In the genomic region with DNA sequence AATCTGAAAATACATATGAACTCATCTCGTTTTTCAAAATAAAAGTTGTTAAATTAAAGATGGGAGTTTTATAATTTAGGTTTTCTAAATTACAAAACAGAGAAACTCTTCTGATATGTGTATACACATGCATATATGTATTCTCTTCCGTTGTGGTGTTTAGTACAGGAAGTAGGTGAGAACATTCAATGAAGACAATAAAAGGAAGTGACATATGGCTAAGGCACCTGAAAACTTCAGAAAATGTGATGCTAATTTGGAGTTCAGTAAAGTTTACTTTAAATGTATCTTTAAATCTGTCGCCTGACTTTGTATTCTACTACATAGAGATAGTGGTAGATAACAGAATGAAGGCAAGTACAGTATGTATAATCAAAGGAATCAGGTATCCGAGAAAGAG, we compare ENCODE assay signal across 18 cellular contexts.
"Had no signal": no experiment of that assay in that cellular context is flagged by ENCODE, and none has a peak within 500 bp of the region (broad histone marks: within the 10 kb centered on the region; RNA-seq: fewer than 3 reads in every experiment).

No MANE protein-coding gene starts in this region.

- H3K4me1 Mint-ChIP-seq: stimulated activated naive B cell treated with anti-CD40 and anti-IgM and Interleukin-4, amounts not matched to agents 10 μg/mL and 1 μg/mL and 100 μg/mL, for 72 hours had no signal

- DNase-seq: activated CD4-positive, alpha-beta T cell treated with anti-CD3 and anti-CD28 coated beads for 48 hours; activated CD8-positive, alpha-beta memory T cell treated with anti-CD3 and anti-CD28 coated beads for 24 hours; activated naive CD8-positive, alpha-beta T cell treated with anti-CD3 and anti-CD28 coated beads for 36 hours; anterior cingulate cortex; left colon; posterior cingulate gyrus; SIG-M5; stimulated activated CD4-positive, alpha-beta T cell treated with anti-CD3 and anti-CD28 coated beads, Interleukin-2, amount 100 ng/mL, for 48 hours; stimulated activated naive B cell treated with anti-CD40 and anti-IgM and Interleukin-4, amounts not matched to agents 10 μg/mL and 1 μg/mL and 100 μg/mL, for 72 hours had no signal

- H3K4me3 Mint-ChIP-seq: activated naive CD8-positive, alpha-beta T cell treated with anti-CD3 and anti-CD28 coated beads for 36 hours; stimulated activated naive B cell treated with anti-CD40 and anti-IgM and Interleukin-4, amounts not matched to agents 10 μg/mL and 1 μg/mL and 100 μg/mL, for 72 hours; T-helper 1 cell treated with Interleukin-12 subunit alpha and Interleukin-12 subunit beta and Interleukin-4 antibody, amounts not matched to agents 30 μg/mL and 1 μg/mL, for 36 hours; WTC11 had no signal

- H3K36me3 Mint-ChIP-seq: stimulated activated naive B cell treated with anti-CD40 and anti-IgM and Interleukin-4, amounts not matched to agents 10 μg/mL and 1 μg/mL and 100 μg/mL, for 72 hours; WTC11 had no signal

- H3K27me3 Mint-ChIP-seq: activated naive CD8-positive, alpha-beta T cell treated with anti-CD3 and anti-CD28 coated beads for 36 hours; stimulated activated naive B cell treated with anti-CD40 and anti-IgM and Interleukin-4, amounts not matched to agents 10 μg/mL and 1 μg/mL and 100 μg/mL, for 72 hours had no signal

- H3K27ac ChIP-seq: neutrophil, tibial nerve had no signal

- ATAC-seq: esophagus mucosa; left colon; stimulated activated naive B cell treated with anti-CD40 and anti-IgM and Interleukin-4, amounts not matched to agents 10 μg/mL and 1 μg/mL and 100 μg/mL, for 72 hours; WTC11 had no signal

- H3K4me3 ChIP-seq: lung, tibial nerve had no signal

- H3K9me3 ChIP-seq: neutrophil had no signal

- H3K36me3 ChIP-seq: neutrophil, tibial nerve had no signal

- FAIRE-seq: bronchial epithelial cell, endometrium, islet of Langerhans had no signal

- H3K4me1 ChIP-seq: tibial nerve had no signal

- H3K27me3 ChIP-seq: neutrophil, tibial nerve had no signal

- H3K27ac Mint-ChIP-seq: activated naive CD8-positive, alpha-beta T cell treated with anti-CD3 and anti-CD28 coated beads for 36 hours; stimulated activated naive B cell treated with anti-CD40 and anti-IgM and Interleukin-4, amounts not matched to agents 10 μg/mL and 1 μg/mL and 100 μg/mL, for 72 hours; T-helper 1 cell treated with Interleukin-12 subunit alpha and Interleukin-12 subunit beta and Interleukin-4 antibody, amounts not matched to agents 30 μg/mL and 1 μg/mL, for 36 hours; WTC11 had no signal
